In genomic region chr15:78239811-78240210, GRCh38 we compare ENCODE assay signal across 1 cellular context.
TF ChIP-seq lines count a peak whose summit lies in the region.

No MANE protein-coding gene starts in this region.

TF ChIP-seq in K562, 482 proteins besides CTCF, POLR2A, EP300 and RAD21:
- peak; percentile 52 for TF ChIP-seq ZNF316 (IDR thresholded peaks at IDR 0.05)
- no peak for TF ChIP-seq MED1 (CRISPR knock-in tag; IDR thresholded peaks at IDR 0.05; ENCODE audit: borderline replicate concordance)
- 0 out of 2 replicates have a peak, but pooled peaks have one; percentile 24 for TF ChIP-seq C11orf30 (IDR thresholded peaks at IDR 0.05; ENCODE audit: low read depth)
